ENCODE assay signal across 21 cellular contexts in genomic region chr11:104301776-104302175, GRCh38.
DNase-seq lines count a peak whose midpoint lies in the region; ATAC-seq, FAIRE-seq and TF ChIP-seq lines count a peak whose summit lies in the region.
"Had no signal": no experiment of that assay in that cellular context is flagged by ENCODE, and none has a peak within 500 bp of the region (broad histone marks: within the 10 kb centered on the region; RNA-seq: fewer than 3 reads in every experiment).

No MANE protein-coding gene starts in this region.

- H3K4me2 ChIP-seq in A549: no peak overlapping the region
- H3K4me2 ChIP-seq in IMR-90 (ENCODE audit: low read depth, low read length): no peak overlapping the region
- H3K4me2 ChIP-seq: BLaER1 had no signal

- no peak overlapping the region for H2AK5ac ChIP-seq in IMR-90 (ENCODE audit: low read depth, low read length)

- no peak overlapping the region for H4K91ac ChIP-seq in IMR-90 (ENCODE audit: insufficient read depth, low read depth, low read length)

- H3K4me1 Mint-ChIP-seq in endodermal cell: no peaks in the 10 kb centered on the region
- H3K4me1 Mint-ChIP-seq: B cell; CD4-positive, CD25-positive, alpha-beta regulatory T cell had no signal

- H3K27me3 ChIP-seq in IMR-90 (ENCODE audit: control insufficient read depth, insufficient read depth, low read length): no peaks in the 10 kb centered on the region
- no peaks in the 10 kb centered on the region for H3K27me3 ChIP-seq in endodermal cell (ENCODE audit: control insufficient read depth, insufficient read depth, low read length, poor library complexity, severe bottlenecking)
- no peaks in the 10 kb centered on the region for H3K27me3 ChIP-seq in colonic mucosa
- H3K27me3 ChIP-seq: BLaER1 had no signal

- H3K4me1 ChIP-seq in A549 (no peaks in the 10 kb centered on the region), IMR-90 (ENCODE audit: control insufficient read depth, insufficient read depth, low read length) (no peaks in the 10 kb centered on the region), endodermal cell (ENCODE audit: control insufficient read depth, insufficient read depth, low read length) (no peaks in the 10 kb centered on the region), colonic mucosa (no peaks in the 10 kb centered on the region)
- H3K4me1 ChIP-seq: BLaER1, Caco-2 had no signal

- no peaks in the 10 kb centered on the region for H3K9me1 ChIP-seq in IMR-90 (ENCODE audit: insufficient read depth, low read length)

- H2BK20ac ChIP-seq in IMR-90 (ENCODE audit: low read depth, low read length): no peak overlapping the region

- TF ChIP-seq CTCF in A549 (IDR thresholded peaks at IDR 0.05) (no peak), IMR-90 (conservative IDR thresholded peaks at IDR 0.05; ENCODE audit: low read depth, low read length) (no peak), endodermal cell (conservative IDR thresholded peaks at IDR 0.05) (no peak), colonic mucosa (IDR thresholded peaks at IDR 0.05) (no peak)

- TF ChIP-seq EP300 in A549 (IDR thresholded peaks at IDR 0.05): no peak

- no peak overlapping the region for H3K9ac ChIP-seq in IMR-90 (ENCODE audit: low read depth, low read length)
- no peak overlapping the region for H3K9ac ChIP-seq in endodermal cell (ENCODE audit: extremely low read depth, low read length, poor library complexity, severe bottlenecking)
- H3K9ac ChIP-seq in colonic mucosa (ENCODE audit: low read depth in 2 of 2, low read length in 2 of 2): no peak overlapping the region
- H3K9ac ChIP-seq: BLaER1 had no signal

- H3K27ac Mint-ChIP-seq in endodermal cell: peak overlapping the region; percentile 50
- no peak overlapping the region for H3K27ac Mint-ChIP-seq in activated naive CD4-positive, alpha-beta T cell treated with anti-CD3 and anti-CD28 coated beads, Interleukin-2, amount 50 U/mL, for 72 hours
- H3K27ac Mint-ChIP-seq: B cell; CD4-positive, CD25-positive, alpha-beta regulatory T cell; CD8-positive, alpha-beta T cell had no signal

- no peak overlapping the region for H2AFZ ChIP-seq in IMR-90 (replicated peaks; ENCODE audit: low read length, poor library complexity)

- 50% methylated on average over 1 of the region's 1 CpG for WGBS in A549 (ENCODE audit: missing lambda C conversion rate)
- no CpG with 5 or more reads among the region's 1 CpG for WGBS in IMR-90 (ENCODE audit: extremely low coverage in 2 of 2, insufficient read length in 1 of 2), 2 experiments
- WGBS in endodermal cell (ENCODE audit: insufficient coverage in 1 of 2, insufficient read length in 1 of 2), 2 experiments: 79 to 89% methylated on average over 1 of the region's 1 CpG

- TF ChIP-seq POLR2A in A549 (IDR thresholded peaks at IDR 0.05; ENCODE audit: low read length) (no peak), IMR-90 (IDR thresholded peaks at IDR 0.05; ENCODE audit: low read depth, low read length) (no peak)

- no peak overlapping the region for H4K5ac ChIP-seq in IMR-90 (ENCODE audit: low read depth, low read length)

- CTCF ChIA-PET in A549 (lab: Yijun Ruan, JAX) (no interaction called here), IMR-90 (lab: Yijun Ruan, JAX) (interaction anchor here (1.0 kb wide), 1 partner anchor 1690 kb away, joined by 3 read pairs; no protein-coding TSS in a partner anchor)

- H3K23ac ChIP-seq in IMR-90 (ENCODE audit: low read depth, low read length): no peak overlapping the region

- no peak overlapping the region for H2BK15ac ChIP-seq in IMR-90 (ENCODE audit: low read depth, low read length)

- H3K4me3 Mint-ChIP-seq in endodermal cell: no peak overlapping the region
- H3K4me3 Mint-ChIP-seq: B cell; CD4-positive, CD25-positive, alpha-beta regulatory T cell; CD8-positive, alpha-beta T cell had no signal

- intact Hi-C loops in IMR-90 (cut with micrococcal nuclease) (no loop called here), colonic mucosa (cut with DNase I) (no loop called here)

- POLR2A ChIA-PET in A549 (lab: Yijun Ruan, JAX): interaction anchor here (0.7 kb wide), 1 partner anchor 1283 kb away, joined by 5 read pairs; no protein-coding TSS in a partner anchor
- POLR2A ChIA-PET in IMR-90 (lab: Charles Lee; ENCODE audit: unreplicated experiment): no interaction called here

- no peaks in the 10 kb centered on the region for H3K79me1 ChIP-seq in IMR-90 (ENCODE audit: low read depth in 1 of 2, low read length in 2 of 2)

- no TSS peak for BruUV-seq in IMR-90 (replicated peaks; lab: Mats Ljungman, UMichigan)

- H3K36me3 Mint-ChIP-seq in endodermal cell (ENCODE audit: low read depth): no peaks in the 10 kb centered on the region
- H3K36me3 Mint-ChIP-seq in activated naive CD4-positive, alpha-beta T cell treated with anti-CD3 and anti-CD28 coated beads, Interleukin-2, amount 50 U/mL, for 72 hours: no peaks in the 10 kb centered on the region
- H3K36me3 Mint-ChIP-seq: CD4-positive, CD25-positive, alpha-beta regulatory T cell; CD8-positive, alpha-beta T cell had no signal

- H4K8ac ChIP-seq in IMR-90 (ENCODE audit: low read depth in 2 of 2, low read length in 2 of 2): no peak overlapping the region

- H3K14ac ChIP-seq in IMR-90 (replicated peaks; ENCODE audit: low read depth, low read length): no peak overlapping the region

- H3K56ac ChIP-seq in IMR-90 (ENCODE audit: extremely low read depth, insufficient read depth, low read length): no peak overlapping the region

- H3K36me3 ChIP-seq in IMR-90 (ENCODE audit: control insufficient read depth, insufficient read depth, low read length) (no peaks in the 10 kb centered on the region), endodermal cell (ENCODE audit: control insufficient read depth, insufficient read depth, low read length) (no peaks in the 10 kb centered on the region), colonic mucosa (no peaks in the 10 kb centered on the region)
- H3K36me3 ChIP-seq: BLaER1 had no signal

- no peak for FAIRE-seq in A549 (lab: Jason Lieb, UNC)
- FAIRE-seq: G401.6, GM12892, GM19239 had no signal

- no peak overlapping the region for H2BK120ac ChIP-seq in IMR-90 (ENCODE audit: low read depth, low read length)

- H3K27me3 Mint-ChIP-seq in endodermal cell (ENCODE audit: insufficient read depth): no peaks in the 10 kb centered on the region

- no peaks in the 10 kb centered on the region for H4K20me1 ChIP-seq in IMR-90 (ENCODE audit: insufficient read depth, low read length)
- H4K20me1 ChIP-seq: BLaER1 had no signal

- H2AK9ac ChIP-seq in IMR-90 (replicated peaks; ENCODE audit: low read depth, low read length, poor library complexity): no peak overlapping the region

- in situ Hi-C loops in IMR-90 (cut with MboI; ENCODE audit: low sequenced_read_pairs): no loop called here

- DNase-seq in A549 (ENCODE audit: low read depth in 1 of 2, low spot score in 1 of 2): no peak
- no peak for DNase-seq in IMR-90
- no peak for DNase-seq in endodermal cell
- DNase-seq in AG20443 (ENCODE audit: low spot score): no peak
- DNase-seq in activated naive CD4-positive, alpha-beta T cell treated with anti-CD3 and anti-CD28 coated beads, Interleukin-2, amount 50 U/mL, for 72 hours (ENCODE audit: low spot score in 2 of 2): no peak
- no peak for DNase-seq in colonic mucosa
- DNase-seq: 8988T; Caco-2; CD4-positive, CD25-positive, alpha-beta regulatory T cell; CD8-positive, alpha-beta T cell; DMS153; DND-41; GOT3; H7; HCEC 1CT had no signal

- ATAC-seq in A549 (no peak), IMR-90 (ENCODE audit: low read depth) (no peak)
- no peak for ATAC-seq in activated naive CD4-positive, alpha-beta T cell treated with anti-CD3 and anti-CD28 coated beads, Interleukin-2, amount 50 U/mL, for 72 hours
- ATAC-seq: CD8-positive, alpha-beta T cell had no signal

- no peak overlapping the region for H3K18ac ChIP-seq in IMR-90 (ENCODE audit: low read depth, low read length)

- H3K4ac ChIP-seq in IMR-90 (ENCODE audit: low read depth, low read length): no peak overlapping the region

- H3K9me3 ChIP-seq in A549 (no peaks in the 10 kb centered on the region), IMR-90 (ENCODE audit: control insufficient read depth, insufficient read depth, low read length) (no peaks in the 10 kb centered on the region), endodermal cell (ENCODE audit: control insufficient read depth, low read length) (no peaks in the 10 kb centered on the region), colonic mucosa (no peaks in the 10 kb centered on the region)
- H3K9me3 ChIP-seq: BLaER1, Caco-2 had no signal

- dilution Hi-C loops in IMR-90 (cut with HindIII; ENCODE audit: low sequenced_read_pairs, unreplicated experiment): no loop called here

- no peaks in the 10 kb centered on the region for H3K9me3 Mint-ChIP-seq in endodermal cell
- no peaks in the 10 kb centered on the region for H3K9me3 Mint-ChIP-seq in activated naive CD4-positive, alpha-beta T cell treated with anti-CD3 and anti-CD28 coated beads, Interleukin-2, amount 50 U/mL, for 72 hours
- H3K9me3 Mint-ChIP-seq: CD8-positive, alpha-beta T cell had no signal

- H3K4me3 ChIP-seq in A549: no peak overlapping the region
- H3K4me3 ChIP-seq in IMR-90 (ENCODE audit: insufficient read depth, low read depth, low read length): no peak overlapping the region
- no peak overlapping the region for H3K4me3 ChIP-seq in endodermal cell (ENCODE audit: low read length)
- no peak overlapping the region for H3K4me3 ChIP-seq in colonic mucosa
- H3K4me3 ChIP-seq: BLaER1 had no signal

- no peak overlapping the region for H2BK5ac ChIP-seq in IMR-90 (ENCODE audit: low read depth, low read length, poor library complexity, severe bottlenecking)

- H3K27ac ChIP-seq in A549: no peak overlapping the region
- H3K27ac ChIP-seq in IMR-90 (ENCODE audit: insufficient read depth, low read length): no peak overlapping the region
- H3K27ac ChIP-seq in endodermal cell (ENCODE audit: low read depth, low read length): no peak overlapping the region
- no peak overlapping the region for H3K27ac ChIP-seq in colonic mucosa
- H3K27ac ChIP-seq: BLaER1, C4-2B had no signal

- TF ChIP-seq RAD21 in A549 (conservative IDR thresholded peaks at IDR 0.05 in 1 of 2, IDR thresholded peaks at IDR 0.05 in 1 of 2) (no peak), IMR-90 (IDR thresholded peaks at IDR 0.05; ENCODE audit: low read length) (no peak)

TF ChIP-seq in A549, 52 proteins besides CTCF, POLR2A, EP300 and RAD21:
- no peak for TF ChIP-seq POLR2AphosphoS2 (conservative IDR thresholded peaks at IDR 0.05; ENCODE audit: low read length)
- peak; percentile 22 for TF ChIP-seq MAFK (IDR thresholded peaks at IDR 0.05; ENCODE audit: partially characterized antibody)
TF ChIP-seq in A549: peak in this region for 1.

TF ChIP-seq in IMR-90, 13 proteins besides CTCF, POLR2A, EP300 and RAD21:
- no peak for TF ChIP-seq USF2 (IDR thresholded peaks at IDR 0.05; ENCODE audit: low read depth, low read length)
- peak; percentile 28; the same call in 1 of the 2 replicates for TF ChIP-seq MAFK (IDR thresholded peaks at IDR 0.05; ENCODE audit: low read depth, low read length)
